ENCODE assay signal across 11 cellular contexts in genomic region chrX:7921750-7922149, GRCh38. TPM values are rescaled to one million over a fixed set of nuclear protein-coding genes. Genes with fewer than 3 reads are reported as not detected.
"Had no signal": no experiment of that assay in that cellular context is flagged by ENCODE, and none has a peak within 500 bp of the region (broad histone marks: within the 10 kb centered on the region; RNA-seq: fewer than 3 reads in every experiment).

No MANE protein-coding gene starts in this region.

- H3K9me3 Mint-ChIP-seq: GM23338, H9, HFFc6 had no signal

- H2AFZ ChIP-seq: GM23248, GM23338 had no signal

- H3K4me2 ChIP-seq: GM23338 had no signal

- H3K4me1 ChIP-seq: HAP-1 had no signal

- FAIRE-seq: H1, H54 had no signal

- H3K27ac Mint-ChIP-seq: GM23338, H9, HFFc6 had no signal

- H3K4me3 ChIP-seq: GM23248, GM23338, HAP-1 had no signal

- H3K4me3 Mint-ChIP-seq: GM23338, H9, HFFc6 had no signal

- H3K9ac ChIP-seq: GM23248 had no signal

- H3K27ac ChIP-seq: GM23248 had no signal

- DNase-seq: GM23248, GOT3, H7, H9, HFFc6 had no signal

- ATAC-seq: GM23338, HCT116 had no signal

- H3K9me3 ChIP-seq: HAP-1 had no signal

- H3K36me3 ChIP-seq: HAP-1 had no signal

RNA-seq across cellular contexts. Expression of gene PNPLA4, which starts 5.5 kb away (rescaled TPM):
- total RNA-seq: H4 had no signal
